In genomic region chr13:34345601-34345939, GRCh38 we compare ENCODE assay signal across 31 cellular contexts.
"Had no signal": no experiment of that assay in that cellular context is flagged by ENCODE, and none has a peak within 500 bp of the region (broad histone marks: within the 10 kb centered on the region; RNA-seq: fewer than 3 reads in every experiment).

No MANE protein-coding gene starts in this region.

- H3K36me3 ChIP-seq: adrenal gland, esophagus muscularis mucosa had no signal

- ATAC-seq: activated CD4-positive, CD25-positive, alpha-beta regulatory T cell treated with anti-CD3 and anti-CD28 coated beads, Interleukin-2, amount 50 U/mL, for 24 hours; activated CD8-positive, alpha-beta memory T cell treated with anti-CD3 and anti-CD28 coated beads, Interleukin-2, amount 10 ng/mL, durations not matched to agents 7 days and 5 days; activated CD8-positive, alpha-beta T cell treated with anti-CD3 and anti-CD28 coated beads, Interleukin-2, amount 10 ng/mL, durations not matched to agents 7 days and 5 days; activated naive CD8-positive, alpha-beta T cell treated with anti-CD3 and anti-CD28 coated beads, Interleukin-2, amount 50 U/mL, for 24 hours; body of pancreas; effector memory CD8-positive, alpha-beta T cell; foreskin keratinocyte had no signal

- H3K9me3 ChIP-seq: adrenal gland, body of pancreas, esophagus muscularis mucosa had no signal

- DNase-seq: activated B cell treated with CpG ODN at 0.5 μM for 24 hours; activated CD4-positive, alpha-beta memory T cell treated with anti-CD3 and anti-CD28 coated beads for 36 hours; activated CD4-positive, alpha-beta T cell treated with anti-CD3 and anti-CD28 coated beads for 48 hours; activated CD8-positive, alpha-beta memory T cell treated with anti-CD3 and anti-CD28 coated beads, Interleukin-2, amount 10 ng/mL, durations not matched to agents 7 days and 5 days; activated CD8-positive, alpha-beta memory T cell treated with anti-CD3 and anti-CD28 coated beads, Interleukin-2, amount 50 U/mL, for 4 hours; activated CD8-positive, alpha-beta T cell treated with anti-CD3 and anti-CD28 coated beads, Interleukin-2, amount 10 ng/mL, durations not matched to agents 7 days and 5 days; activated effector memory CD4-positive, alpha-beta T cell treated with anti-CD3 and anti-CD28 coated beads, Interleukin-2, amount 50 U/mL, for 16 hours; activated naive CD4-positive, alpha-beta T cell treated with anti-CD3 and anti-CD28 coated beads for 36 hours; activated naive CD8-positive, alpha-beta T cell treated with anti-CD3 and anti-CD28 coated beads for 36 hours; activated naive CD8-positive, alpha-beta T cell treated with anti-CD3 and anti-CD28 coated beads, Interleukin-2, amount 50 U/mL, for 24 hours; activated T-cell treated with anti-CD3 and anti-CD28 coated beads, Interleukin-2, amount 50 U/mL, for 1 hour; activated T-cell treated with anti-CD3 and anti-CD28 coated beads, Interleukin-2, amount 50 U/mL, for 48 hours; adrenal gland; amygdala; aorta; body of pancreas; caudate nucleus; cortex of kidney; dermis blood vessel endothelial cell; effector CD4-positive, alpha-beta T cell; effector memory CD8-positive, alpha-beta T cell; erythroblast; foreskin keratinocyte; head of caudate nucleus; hippocampal formation; T-helper 2 cell had no signal

- H3K9me3 Mint-ChIP-seq: activated B cell treated with CpG ODN at 0.5 μM for 24 hours; activated CD4-positive, alpha-beta memory T cell treated with anti-CD3 and anti-CD28 coated beads for 36 hours; activated naive CD4-positive, alpha-beta T cell treated with anti-CD3 and anti-CD28 coated beads, Interleukin-2, amount 50 U/mL, for 24 hours; activated naive CD8-positive, alpha-beta T cell treated with anti-CD3 and anti-CD28 coated beads for 36 hours; activated naive CD8-positive, alpha-beta T cell treated with anti-CD3 and anti-CD28 coated beads, Interleukin-2, amount 50 U/mL, for 24 hours; activated T-helper 2 cell treated with anti-CD3 and anti-CD28 coated beads, Interferon-gamma antibody, Interleukin-2, Interleukin-4, amounts not matched to agents 10 μg/mL and 5 μg/mL and 100 μg/mL, durations not matched to agents 14 hours and 24 hours and 36 hours had no signal

- H3K27me3 ChIP-seq: adrenal gland, body of pancreas, esophagus muscularis mucosa, foreskin keratinocyte had no signal

- H3K27ac Mint-ChIP-seq: activated B cell treated with CpG ODN at 0.5 μM for 24 hours; activated CD4-positive, alpha-beta memory T cell treated with anti-CD3 and anti-CD28 coated beads for 36 hours; activated CD8-positive, alpha-beta memory T cell treated with anti-CD3 and anti-CD28 coated beads, Interleukin-2, amount 10 ng/mL, durations not matched to agents 7 days and 5 days; activated CD8-positive, alpha-beta T cell treated with anti-CD3 and anti-CD28 coated beads, Interleukin-2, amount 10 ng/mL, durations not matched to agents 7 days and 5 days; activated naive CD4-positive, alpha-beta T cell treated with anti-CD3 and anti-CD28 coated beads for 36 hours; activated naive CD4-positive, alpha-beta T cell treated with anti-CD3 and anti-CD28 coated beads, Interleukin-2, amount 50 U/mL, for 24 hours; activated naive CD8-positive, alpha-beta T cell treated with anti-CD3 and anti-CD28 coated beads for 36 hours; activated naive CD8-positive, alpha-beta T cell treated with anti-CD3 and anti-CD28 coated beads, Interleukin-2, amount 50 U/mL, for 24 hours; activated T-helper 1 cell treated with anti-CD3 and anti-CD28 coated beads, Interleukin-12 subunit alpha, Interleukin-12 subunit beta, Interleukin-2, Interleukin-4 antibody, amounts not matched to agents 30 ng/mL and 10 ng/mL and 1 ng/mL, durations not matched to agents 14 hours and 24 hours and 36 hours; activated T-helper 2 cell treated with anti-CD3 and anti-CD28 coated beads, Interferon-gamma antibody, Interleukin-2, Interleukin-4, amounts not matched to agents 10 μg/mL and 5 μg/mL and 100 μg/mL, durations not matched to agents 14 hours and 24 hours and 36 hours; effector memory CD8-positive, alpha-beta T cell had no signal

- H3K4me1 ChIP-seq: esophagus muscularis mucosa, foreskin keratinocyte had no signal

- H3K4me3 Mint-ChIP-seq: activated B cell treated with CpG ODN at 0.5 μM for 24 hours; activated CD4-positive, alpha-beta memory T cell treated with anti-CD3 and anti-CD28 coated beads for 36 hours; activated CD8-positive, alpha-beta memory T cell treated with anti-CD3 and anti-CD28 coated beads, Interleukin-2, amount 10 ng/mL, durations not matched to agents 7 days and 5 days; activated CD8-positive, alpha-beta T cell treated with anti-CD3 and anti-CD28 coated beads, Interleukin-2, amount 10 ng/mL, durations not matched to agents 7 days and 5 days; activated naive CD4-positive, alpha-beta T cell treated with anti-CD3 and anti-CD28 coated beads for 36 hours; activated naive CD4-positive, alpha-beta T cell treated with anti-CD3 and anti-CD28 coated beads, Interleukin-2, amount 50 U/mL, for 24 hours; activated naive CD8-positive, alpha-beta T cell treated with anti-CD3 and anti-CD28 coated beads for 36 hours; activated naive CD8-positive, alpha-beta T cell treated with anti-CD3 and anti-CD28 coated beads, Interleukin-2, amount 50 U/mL, for 24 hours; activated T-helper 1 cell treated with anti-CD3 and anti-CD28 coated beads, Interleukin-12 subunit alpha, Interleukin-12 subunit beta, Interleukin-2, Interleukin-4 antibody, amounts not matched to agents 30 ng/mL and 10 ng/mL and 1 ng/mL, durations not matched to agents 14 hours and 24 hours and 36 hours; effector memory CD8-positive, alpha-beta T cell had no signal

- H3K27me3 Mint-ChIP-seq: activated B cell treated with CpG ODN at 0.5 μM for 24 hours; activated CD4-positive, alpha-beta memory T cell treated with anti-CD3 and anti-CD28 coated beads for 36 hours; activated CD8-positive, alpha-beta memory T cell treated with anti-CD3 and anti-CD28 coated beads, Interleukin-2, amount 10 ng/mL, durations not matched to agents 7 days and 5 days; activated naive CD4-positive, alpha-beta T cell treated with anti-CD3 and anti-CD28 coated beads, Interleukin-2, amount 50 U/mL, for 24 hours; activated naive CD8-positive, alpha-beta T cell treated with anti-CD3 and anti-CD28 coated beads for 36 hours; activated naive CD8-positive, alpha-beta T cell treated with anti-CD3 and anti-CD28 coated beads, Interleukin-2, amount 50 U/mL, for 24 hours; effector memory CD8-positive, alpha-beta T cell had no signal

- H3K4me3 ChIP-seq: adrenal gland, body of pancreas, esophagus muscularis mucosa had no signal

- H3K27ac ChIP-seq: adrenal gland, body of pancreas, esophagus muscularis mucosa, foreskin keratinocyte had no signal

- H3K4me1 Mint-ChIP-seq: activated B cell treated with CpG ODN at 0.5 μM for 24 hours; activated CD8-positive, alpha-beta memory T cell treated with anti-CD3 and anti-CD28 coated beads, Interleukin-2, amount 10 ng/mL, durations not matched to agents 7 days and 5 days; activated naive CD4-positive, alpha-beta T cell treated with anti-CD3 and anti-CD28 coated beads, Interleukin-2, amount 50 U/mL, for 24 hours; activated naive CD8-positive, alpha-beta T cell treated with anti-CD3 and anti-CD28 coated beads for 36 hours; activated naive CD8-positive, alpha-beta T cell treated with anti-CD3 and anti-CD28 coated beads, Interleukin-2, amount 50 U/mL, for 24 hours had no signal

- H3K36me3 Mint-ChIP-seq: activated CD4-positive, alpha-beta memory T cell treated with anti-CD3 and anti-CD28 coated beads for 36 hours; activated CD8-positive, alpha-beta memory T cell treated with anti-CD3 and anti-CD28 coated beads, Interleukin-2, amount 10 ng/mL, durations not matched to agents 7 days and 5 days; activated naive CD4-positive, alpha-beta T cell treated with anti-CD3 and anti-CD28 coated beads, Interleukin-2, amount 50 U/mL, for 24 hours; activated naive CD8-positive, alpha-beta T cell treated with anti-CD3 and anti-CD28 coated beads for 36 hours had no signal
